8 cellular contexts compared by ENCODE assay signal in genomic region chr17:64063766-64064224, GRCh38. TPM values are rescaled to one million over a fixed set of nuclear protein-coding genes. Genes with fewer than 3 reads are reported as not detected.
DNase-seq lines count a peak whose midpoint lies in the region; ATAC-seq, FAIRE-seq and TF ChIP-seq lines count a peak whose summit lies in the region.

No MANE protein-coding gene starts in this region.

- BruUV-seq in endothelial cell of umbilical vein (replicated peaks; lab: Mats Ljungman, UMichigan), result no TSS peak

- H3K4me1 Mint-ChIP-seq in activated CD4-positive, alpha-beta memory T cell treated with anti-CD3 and anti-CD28 coated beads, Interleukin-2, amount 10 ng/mL, durations not matched to agents 7 days and 5 days, result peaks cover 99% of the 10 kb centered on the region
- peaks cover 40 to 88% (median 56%) of the 10 kb centered on the region in 7 donors for H3K4me1 Mint-ChIP-seq in naive thymus-derived CD4-positive, alpha-beta T cell

- intact Hi-C loops in endothelial cell of umbilical vein (cut with micrococcal nuclease), result loop anchor here (1.0 to 10.0 kb wide), 3 partner anchors 70 to 221 kb away; no protein-coding TSS in a partner anchor
- intact Hi-C loops in naive thymus-derived CD4-positive, alpha-beta T cell (cut with micrococcal nuclease), result loop anchor here (1.0 kb wide), 2 partner anchors 70 to 219 kb away; no protein-coding TSS in a partner anchor
- intact Hi-C loops in vagina (cut with DNase I), result loop anchor here (2.0 kb wide), 1 partner anchor 71 kb away; no protein-coding TSS in a partner anchor

- H3K9me3 Mint-ChIP-seq in activated CD4-positive, alpha-beta memory T cell treated with anti-CD3 and anti-CD28 coated beads, Interleukin-2, amount 10 ng/mL, durations not matched to agents 7 days and 5 days, result peaks cover 4% of the 10 kb centered on the region
- H3K9me3 Mint-ChIP-seq in naive thymus-derived CD4-positive, alpha-beta T cell, result peaks cover 2 to 8% (median 4%) of the 10 kb centered on the region in 11 donors

- no peaks in the 10 kb centered on the region for H3K9me1 ChIP-seq in endothelial cell of umbilical vein (replicated peaks; ENCODE audit: control insufficient read depth, extremely low read depth, insufficient read depth, low read length)

- no peaks in the 10 kb centered on the region for H4K20me1 ChIP-seq in endothelial cell of umbilical vein (replicated peaks; ENCODE audit: control insufficient read depth, extremely low read depth, insufficient read depth, low read length)

- peak; percentile 57 for FAIRE-seq in endothelial cell of umbilical vein (lab: Jason Lieb, UNC)

- H3K27me3 Mint-ChIP-seq in activated CD4-positive, alpha-beta memory T cell treated with anti-CD3 and anti-CD28 coated beads, Interleukin-2, amount 10 ng/mL, durations not matched to agents 7 days and 5 days, result no peaks in the 10 kb centered on the region
- no peaks in the 10 kb centered on the region for H3K27me3 Mint-ChIP-seq in naive thymus-derived CD4-positive, alpha-beta T cell

- DNase-seq in BE2C, result peak; percentile 65
- DNase-seq in HuH-7.5 (ENCODE audit: low spot score), result peak; percentile 54
- peak; percentile 66 for DNase-seq in activated CD4-positive, alpha-beta memory T cell treated with anti-CD3 and anti-CD28 coated beads, Interleukin-2, amount 10 ng/mL, durations not matched to agents 7 days and 5 days
- DNase-seq in endothelial cell of umbilical vein (ENCODE audit: low read depth, low spot score), result peak; percentile 73
- peak; percentile 36 to 71 (median 56) for DNase-seq in naive thymus-derived CD4-positive, alpha-beta T cell
- DNase-seq in vagina (ENCODE audit: extremely low spot score in 2 of 2), result no peak
- no peak for DNase-seq in cerebellar nuclear complex (lab: John Stamatoyannopoulos, UW)

- H3K4me1 ChIP-seq in BE2C, result no peaks in the 10 kb centered on the region
- H3K4me1 ChIP-seq in endothelial cell of umbilical vein (ENCODE audit: control insufficient read depth, extremely low read depth, insufficient read depth, low read length), result peaks cover 22% of the 10 kb centered on the region
- H3K4me1 ChIP-seq in naive thymus-derived CD4-positive, alpha-beta T cell (ENCODE audit: control insufficient read depth in 2 of 2, insufficient read depth in 2 of 2, low read length in 2 of 2), result peaks cover 23 to 84% of the 10 kb centered on the region in 2 donors
- peaks cover 10% of the 10 kb centered on the region for H3K4me1 ChIP-seq in vagina

- no peaks in the 10 kb centered on the region for H3K9me3 ChIP-seq in BE2C
- no peaks in the 10 kb centered on the region for H3K9me3 ChIP-seq in endothelial cell of umbilical vein (replicated peaks; ENCODE audit: control insufficient read depth, insufficient read depth, low read length)
- peaks cover 0 to 5% (median 0%) of the 10 kb centered on the region in 3 experiments for H3K9me3 ChIP-seq in naive thymus-derived CD4-positive, alpha-beta T cell (ENCODE audit: control insufficient read depth in 2 of 3, low read length in 3 of 3)
- no peaks in the 10 kb centered on the region for H3K9me3 ChIP-seq in vagina

- H3K27ac Mint-ChIP-seq in activated CD4-positive, alpha-beta memory T cell treated with anti-CD3 and anti-CD28 coated beads, Interleukin-2, amount 10 ng/mL, durations not matched to agents 7 days and 5 days, result peak overlapping the region; percentile 96
- H3K27ac Mint-ChIP-seq in naive thymus-derived CD4-positive, alpha-beta T cell, result peak overlapping the region in 5 of 9 donors; percentile 51 to 80 (median 69)

- no peak overlapping the region for H3K4me3 ChIP-seq in BE2C (ENCODE audit: low read depth, low read length)
- no peak overlapping the region for H3K4me3 ChIP-seq in endothelial cell of umbilical vein (replicated peaks in 1 of 3; ENCODE audit: insufficient read depth in 1 of 3, low read depth in 1 of 3, low read length in 3 of 3)
- H3K4me3 ChIP-seq in naive thymus-derived CD4-positive, alpha-beta T cell (ENCODE audit: low read length), result no peak overlapping the region
- no peak overlapping the region for H3K4me3 ChIP-seq in vagina

- H2AFZ ChIP-seq in endothelial cell of umbilical vein (ENCODE audit: low read depth, low read length), result no peak overlapping the region

- POLR2A ChIA-PET in activated CD4-positive, alpha-beta memory T cell treated with anti-CD3 and anti-CD28 coated beads, Interleukin-2, amount 10 ng/mL, durations not matched to agents 7 days and 5 days (lab: Charles Lee), result interaction anchor here (1.1 to 9.6 kb wide), 13 partner anchors 12 to 82 kb away, joined by 3 to 85 read pairs (median 5); partner anchors contain the start of genes ERN1 and ICAM2
- POLR2A ChIA-PET in endothelial cell of umbilical vein (lab: Charles Lee), result interaction anchor here (0.6 to 1.3 kb wide), 4 partner anchors 35 to 141 kb away, joined by 3 to 7 read pairs (median 4); partner anchors contain the start of gene ERN1
- POLR2A ChIA-PET in naive thymus-derived CD4-positive, alpha-beta T cell (lab: Charles Lee), result interaction anchor here (0.7 to 10.5 kb wide), 14 partner anchors 11 to 144 kb away, joined by 3 to 88 read pairs (median 6); partner anchors contain the start of gene ERN1

- no peaks in the 10 kb centered on the region for H3K79me2 ChIP-seq in endothelial cell of umbilical vein (ENCODE audit: control insufficient read depth, insufficient read depth, low read length)

- TF ChIP-seq CTCF in BE2C (IDR thresholded peaks at IDR 0.05; ENCODE audit: low read depth, low read length) (peak; percentile 36), endothelial cell of umbilical vein (IDR thresholded peaks at IDR 0.05; ENCODE audit: extremely low read depth in 1 of 2, insufficient read depth in 1 of 2, low read depth in 1 of 2, low read length in 2 of 2) (peak; percentile 60 to 71), vagina (IDR thresholded peaks at IDR 0.05) (peak in 2 of 3 experiments; percentile 48 to 54)

- no peak for TF ChIP-seq POLR2A in endothelial cell of umbilical vein (IDR thresholded peaks at IDR 0.05; ENCODE audit: low read depth, low read length)
- TF ChIP-seq POLR2A in vagina (IDR thresholded peaks at IDR 0.05), result no peak

- H3K27me3 ChIP-seq in BE2C (no peaks in the 10 kb centered on the region), endothelial cell of umbilical vein (ENCODE audit: control insufficient read depth in 2 of 2, insufficient read depth in 2 of 2, low read length in 2 of 2) (no peaks in the 10 kb centered on the region), vagina (no peaks in the 10 kb centered on the region)
- H3K27me3 ChIP-seq in naive thymus-derived CD4-positive, alpha-beta T cell (ENCODE audit: control insufficient read depth in 2 of 2, insufficient read depth in 2 of 2, low read length in 2 of 2), result no peaks in the 10 kb centered on the region

- CTCF ChIA-PET in activated CD4-positive, alpha-beta memory T cell treated with anti-CD3 and anti-CD28 coated beads, Interleukin-2, amount 10 ng/mL, durations not matched to agents 7 days and 5 days (lab: Charles Lee), result interaction anchor here (0.6 to 4.8 kb wide), 20 partner anchors 9 to 145 kb away, joined by 3 to 92 read pairs (median 4); partner anchors contain the start of gene ERN1
- CTCF ChIA-PET in endothelial cell of umbilical vein (lab: Charles Lee), result interaction anchor here (0.6 to 7.3 kb wide), 27 partner anchors 9 to 218 kb away, joined by 3 to 234 read pairs (median 5); partner anchors contain the start of gene ERN1
- CTCF ChIA-PET in naive thymus-derived CD4-positive, alpha-beta T cell (lab: Charles Lee), result interaction anchor here (0.5 to 8.4 kb wide), 20 partner anchors 8 to 227 kb away, joined by 3 to 142 read pairs (median 4); partner anchors contain the start of genes ERN1 and ICAM2

- H3K27ac ChIP-seq in endothelial cell of umbilical vein (ENCODE audit: insufficient read depth, low read depth, low read length) (no peak overlapping the region), vagina (peak overlapping the region; percentile 72)
- H3K27ac ChIP-seq in naive thymus-derived CD4-positive, alpha-beta T cell (ENCODE audit: low read depth, low read length), result no peak overlapping the region

- peak overlapping the region; percentile 89 for H3K4me3 Mint-ChIP-seq in activated CD4-positive, alpha-beta memory T cell treated with anti-CD3 and anti-CD28 coated beads, Interleukin-2, amount 10 ng/mL, durations not matched to agents 7 days and 5 days
- H3K4me3 Mint-ChIP-seq in naive thymus-derived CD4-positive, alpha-beta T cell, result peak overlapping the region in 3 of 10 donors; percentile 33 to 64 (median 54)

- H3K9ac ChIP-seq in endothelial cell of umbilical vein (replicated peaks; ENCODE audit: extremely low read depth, insufficient read depth, low read length), result no peak overlapping the region

- H3K36me3 ChIP-seq in BE2C (no peaks in the 10 kb centered on the region), endothelial cell of umbilical vein (ENCODE audit: control insufficient read depth in 2 of 2, extremely low read depth in 1 of 2, insufficient read depth in 2 of 2, low read length in 2 of 2) (peaks cover 0 to 21% of the 10 kb centered on the region in 2 experiments), vagina (peaks cover 0 to 36% of the 10 kb centered on the region in 2 donors)
- peaks cover 0 to 66% (median 11%) of the 10 kb centered on the region in 3 experiments for H3K36me3 ChIP-seq in naive thymus-derived CD4-positive, alpha-beta T cell (ENCODE audit: control insufficient read depth in 2 of 3, insufficient read depth in 3 of 3, low read length in 3 of 3)

- peak; percentile 73 for ATAC-seq in naive thymus-derived CD4-positive, alpha-beta T cell
- no peak for ATAC-seq in GM21381 (IDR thresholded peaks at IDR 0.05; ENCODE audit: unreplicated experiment)

- dilution Hi-C loops in endothelial cell of umbilical vein (cut with MboI; ENCODE audit: extremely low pct_ligation_motif_present, low sequenced_read_pairs), result no loop called here

- peaks cover 98% of the 10 kb centered on the region for H3K36me3 Mint-ChIP-seq in activated CD4-positive, alpha-beta memory T cell treated with anti-CD3 and anti-CD28 coated beads, Interleukin-2, amount 10 ng/mL, durations not matched to agents 7 days and 5 days (ENCODE audit: low read depth)
- peaks cover 25 to 86% (median 43%) of the 10 kb centered on the region in 5 donors for H3K36me3 Mint-ChIP-seq in naive thymus-derived CD4-positive, alpha-beta T cell

- H3K4me2 ChIP-seq in endothelial cell of umbilical vein (ENCODE audit: insufficient read depth, low read length), result no peak overlapping the region

RNA-seq across cellular contexts. Expression of gene ICAM2, which starts 43.4 kb away (rescaled TPM):
- polyA plus RNA-seq in BE2C (2012; ENCODE audit: insufficient read depth, insufficient read length, low read depth), result 105 TPM
- 100 to 1,000 TPM; 118 to 122 TPM for total RNA-seq in activated CD4-positive, alpha-beta memory T cell treated with anti-CD3 and anti-CD28 coated beads, Interleukin-2, amount 10 ng/mL, durations not matched to agents 7 days and 5 days
- total RNA-seq in endothelial cell of umbilical vein, result 514 and 586 TPM in 2 replicates
- 2,377 and 2,759 TPM in 2 replicates for polyA plus RNA-seq in endothelial cell of umbilical vein
- polyA plus RNA-seq in endothelial cell of umbilical vein (2011; cell fraction: cytosol; rRNA removed), result 1,397 and 1,487 TPM in 2 replicates
- 644 and 716 TPM in 2 replicates for polyA plus RNA-seq in endothelial cell of umbilical vein (2011; cell fraction: nucleus; rRNA removed)
- polyA plus RNA-seq in endothelial cell of umbilical vein (2012), result 616 and 790 TPM in 2 replicates
- 1,340 and 1,357 TPM in 2 replicates for polyA minus RNA-seq in endothelial cell of umbilical vein
- not detected for polyA minus RNA-seq in endothelial cell of umbilical vein (2011; cell fraction: cytosol; rRNA and poly(A)+ RNA removed)
- 203 and 216 TPM in 2 replicates for polyA minus RNA-seq in endothelial cell of umbilical vein (2011; cell fraction: nucleus; rRNA and poly(A)+ RNA removed)
- 100 to 1,000 TPM in 2 of 5 experiments, 10 to 100 TPM in 3; 60.9 to 132 (median 92.3) TPM for total RNA-seq in naive thymus-derived CD4-positive, alpha-beta T cell
- polyA plus RNA-seq in naive thymus-derived CD4-positive, alpha-beta T cell, result 100 to 1,000 TPM; 400 to 414 TPM
- 55.7 TPM for total RNA-seq in vagina

Comparison
In these comparisons a context has a peak if more than half of its experiments do, and no peak if none do; other contexts are left out.
1. DNase-seq: peak in BE2C (single experiment), HuH-7.5 (single experiment), activated CD4-positive, alpha-beta memory T cell treated with anti-CD3 and anti-CD28 coated beads, Interleukin-2, amount 10 ng/mL, durations not matched to agents 7 days and 5 days (single experiment), endothelial cell of umbilical vein (single experiment) and naive thymus-derived CD4-positive, alpha-beta T cell (9 of 9); none in vagina (0 of 2) and cerebellar nuclear complex (0 of 2).
2. Peak in every context shown above with its lines, with median percentiles within 50 percentile points of each other: CTCF ChIP-seq.